ENCODE assay signal across 27 cellular contexts in genomic region chr10:6214612-6215011, GRCh38.
"Had no signal": no experiment of that assay in that cellular context is flagged by ENCODE, and none has a peak within 500 bp of the region (broad histone marks: within the 10 kb centered on the region; RNA-seq: fewer than 3 reads in every experiment).

No MANE protein-coding gene starts in this region.

- H3K9me3 ChIP-seq: adrenal gland, breast epithelium, SJSA1 had no signal

- H3K9me3 Mint-ChIP-seq: activated CD8-positive, alpha-beta T cell treated with anti-CD3 and anti-CD28 coated beads for 36 hours; activated naive CD8-positive, alpha-beta T cell treated with anti-CD3 and anti-CD28 coated beads, Interleukin-2, amount 10 ng/mL, durations not matched to agents 7 days and 5 days had no signal

- H3K4me3 Mint-ChIP-seq: activated CD8-positive, alpha-beta T cell treated with anti-CD3 and anti-CD28 coated beads for 36 hours; activated naive CD8-positive, alpha-beta T cell treated with anti-CD3 and anti-CD28 coated beads, Interleukin-2, amount 10 ng/mL, durations not matched to agents 7 days and 5 days had no signal

- H3K27me3 ChIP-seq: adrenal gland, breast epithelium, SJSA1 had no signal

- H3K27ac Mint-ChIP-seq: activated CD8-positive, alpha-beta T cell treated with anti-CD3 and anti-CD28 coated beads for 36 hours; activated naive CD8-positive, alpha-beta T cell treated with anti-CD3 and anti-CD28 coated beads, Interleukin-2, amount 10 ng/mL, durations not matched to agents 7 days and 5 days had no signal

- H3K4me3 ChIP-seq: adrenal gland, breast epithelium, K562, SJSA1 had no signal

- H3K27me3 Mint-ChIP-seq: activated CD8-positive, alpha-beta T cell treated with anti-CD3 and anti-CD28 coated beads for 36 hours; activated naive CD8-positive, alpha-beta T cell treated with anti-CD3 and anti-CD28 coated beads, Interleukin-2, amount 10 ng/mL, durations not matched to agents 7 days and 5 days had no signal

- DNase-seq: activated CD4-positive, alpha-beta T cell treated with anti-CD3 and anti-CD28 coated beads for 4 hours; activated CD8-positive, alpha-beta memory T cell treated with anti-CD3 and anti-CD28 coated beads, Interleukin-2, amount 50 U/mL, for 4 hours; activated CD8-positive, alpha-beta T cell treated with anti-CD3 and anti-CD28 coated beads for 36 hours; activated naive CD4-positive, alpha-beta T cell treated with anti-CD3 and anti-CD28 coated beads, Interleukin-2, amount 50 U/mL, for 16 hours; activated naive CD8-positive, alpha-beta T cell treated with anti-CD3 and anti-CD28 coated beads, Interleukin-2, amount 10 ng/mL, durations not matched to agents 7 days and 5 days; adrenal gland; anterior cingulate cortex; Karpas-422; MM.1S; NCI-H1105; NCI-H1436; NCI-H1694 treated with DMSO at 0.1 percent for 48 hours; NCI-H2029 treated with DMSO at 0.1 percent for 48 hours; NCI-H345; NCI-H510A; NCI-H526 treated with DMSO at 0.1 percent for 48 hours; NCI-H82; OCI-M1; RPMI8226; SHP77; SW 1271 had no signal

- FAIRE-seq: K562 had no signal

- ATAC-seq: activated CD4-positive, CD25-positive, alpha-beta regulatory T cell treated with anti-CD3 and anti-CD28 coated beads, Interleukin-2, amount 50 U/mL, for 24 hours; activated CD8-positive, alpha-beta T cell treated with anti-CD3 and anti-CD28 coated beads for 36 hours; K562; Panc1; SK-N-SH treated with all-trans-retinoic acid at 6 μM for 48 hours had no signal

- H3K27ac ChIP-seq: adrenal gland, SJSA1 had no signal
